In the genomic region with DNA sequence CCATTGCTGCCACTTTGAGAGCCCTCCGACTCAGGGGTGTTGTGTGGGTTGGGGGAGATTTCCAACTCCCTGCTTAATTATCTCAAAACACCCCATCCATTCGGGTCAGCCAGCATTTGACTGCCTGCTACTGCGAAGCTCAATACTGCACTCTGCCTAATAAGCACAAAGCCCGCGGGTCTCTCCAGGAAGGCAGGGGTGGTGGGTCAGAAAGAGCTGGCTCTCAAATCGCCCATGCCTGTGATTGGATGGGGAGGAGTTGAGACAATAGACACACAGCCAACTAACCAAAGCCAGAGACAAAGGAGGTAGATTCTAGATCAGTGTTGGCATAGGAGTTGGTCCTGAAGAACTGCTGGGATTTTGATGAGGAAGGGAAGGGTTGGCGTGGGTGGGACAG, we compare ENCODE assay signal across 10 cellular contexts. TPM values are rescaled to one million over a fixed set of nuclear protein-coding genes. Genes with fewer than 3 reads are reported as not detected.
DNase-seq lines count a peak whose midpoint lies in the region; ATAC-seq and TF ChIP-seq lines count a peak whose summit lies in the region.
"Had no signal": no experiment of that assay in that cellular context is flagged by ENCODE, and none has a peak within 500 bp of the region (broad histone marks: within the 10 kb centered on the region; RNA-seq: fewer than 3 reads in every experiment).

No MANE protein-coding gene starts in this region.

- no peak for TF ChIP-seq CTCF in right lobe of liver (IDR thresholded peaks at IDR 0.05)
- no peak for TF ChIP-seq CTCF in thoracic aorta (IDR thresholded peaks at IDR 0.05)
- TF ChIP-seq CTCF in GM13977 (IDR thresholded peaks at IDR 0.05; ENCODE audit: extremely low read depth, insufficient read depth, missing control alignments): no peak

- H3K9me3 Mint-ChIP-seq in activated CD4-positive, alpha-beta T cell treated with anti-CD3 and anti-CD28 coated beads for 36 hours (ENCODE audit: low read depth): no peaks in the 10 kb centered on the region

- peaks cover 0 to 51% (median 17%) of the 10 kb centered on the region in 4 donors for H3K4me1 ChIP-seq in right lobe of liver
- peaks cover 6 to 46% of the 10 kb centered on the region in 2 donors for H3K4me1 ChIP-seq in thoracic aorta (ENCODE audit: control insufficient read depth in 1 of 2, low read depth in 2 of 2)

- H3K27ac ChIP-seq in right lobe of liver (peak overlapping the region; percentile 83 to 89 (median 88)), thoracic aorta (peak overlapping the region; percentile 75 to 83)

- peaks cover 53% of the 10 kb centered on the region for H3K4me1 Mint-ChIP-seq in activated CD4-positive, alpha-beta T cell treated with anti-CD3 and anti-CD28 coated beads for 36 hours

- ATAC-seq in activated CD4-positive, alpha-beta T cell treated with anti-CD3 and anti-CD28 coated beads for 36 hours: no peak
- ATAC-seq in right lobe of liver (no peak), thoracic aorta (ENCODE audit: insufficient number of reproducible peaks, low FRiP score, low read depth) (no peak)

- peaks cover 14% of the 10 kb centered on the region for H3K36me3 Mint-ChIP-seq in activated CD4-positive, alpha-beta T cell treated with anti-CD3 and anti-CD28 coated beads for 36 hours (ENCODE audit: low read depth)

- H3K9me3 ChIP-seq in right lobe of liver: no peaks in the 10 kb centered on the region
- no peaks in the 10 kb centered on the region for H3K9me3 ChIP-seq in thoracic aorta

- no peak for TF ChIP-seq POLR2A in right lobe of liver (IDR thresholded peaks at IDR 0.05)

- CTCF ChIA-PET in activated CD4-positive, alpha-beta T cell treated with anti-CD3 and anti-CD28 coated beads for 36 hours (lab: Charles Lee): interaction anchor here (3.1 kb wide), 1 partner anchor 11 kb away, joined by 10 read pairs; no protein-coding TSS in a partner anchor

- H3K27me3 ChIP-seq in right lobe of liver (no peaks in the 10 kb centered on the region), thoracic aorta (replicated peaks; ENCODE audit: insufficient read depth) (no peaks in the 10 kb centered on the region)

- intact Hi-C loops in activated CD4-positive, alpha-beta T cell treated with anti-CD3 and anti-CD28 coated beads for 36 hours (cut with DNase I, micrococcal nuclease): loop anchor here in 1 of 2 experiments (2.0 kb wide), 1 partner anchor 97 kb away; no protein-coding TSS in a partner anchor
- intact Hi-C loops in right lobe of liver (cut with DNase I): no loop called here

- H3K36me3 ChIP-seq in right lobe of liver (peaks cover 0 to under 1% (median 0%) of the 10 kb centered on the region in 4 donors), thoracic aorta (peaks cover 2% of the 10 kb centered on the region)

- H3K4me3 ChIP-seq in right lobe of liver (no peak overlapping the region), thoracic aorta (no peak overlapping the region)

- POLR2A ChIA-PET in activated CD4-positive, alpha-beta T cell treated with anti-CD3 and anti-CD28 coated beads for 36 hours (lab: Charles Lee): no interaction called here

- peak; percentile 16 for DNase-seq in activated CD4-positive, alpha-beta T cell treated with anti-CD3 and anti-CD28 coated beads for 36 hours
- no peak for DNase-seq in activated CD4-positive, alpha-beta T cell treated with anti-CD3 and anti-CD28 coated beads, Interleukin-2, amount 50 U/mL, for 48 hours
- DNase-seq in astrocyte of the hippocampus (ENCODE audit: low read depth, low spot score) (peak; percentile 45), right lobe of liver (no peak), thoracic aorta (ENCODE audit: low spot score) (no peak), DMS53 treated with DMSO at 0.1 percent for 48 hours (lab: John Stamatoyannopoulos, UW; ENCODE audit: unreplicated experiment) (no peak), GM13977 (ENCODE audit: low spot score) (no peak)
- DNase-seq in activated CD8-positive, alpha-beta memory T cell treated with anti-CD3 and anti-CD28 coated beads, Interleukin-2, amount 50 U/mL, for 4 hours: no peak
- DNase-seq: NCI-H2029 treated with DMSO at 0.1 percent for 48 hours had no signal

- WGBS in right lobe of liver (ENCODE audit: insufficient coverage, low coverage, low lambda C conversion rate, missing lambda C conversion rate): 91% methylated on average over 7 of the region's 7 CpGs

- no peak overlapping the region for H3K4me3 Mint-ChIP-seq in activated CD4-positive, alpha-beta T cell treated with anti-CD3 and anti-CD28 coated beads for 36 hours

- H3K27ac Mint-ChIP-seq in activated CD4-positive, alpha-beta T cell treated with anti-CD3 and anti-CD28 coated beads for 36 hours: peak overlapping the region; percentile 79

- H3K27me3 Mint-ChIP-seq in activated CD4-positive, alpha-beta T cell treated with anti-CD3 and anti-CD28 coated beads for 36 hours: no peaks in the 10 kb centered on the region

- in situ Hi-C loops in GM13977 (cut with MboI; ENCODE audit: low pct_unique_long_range_greater_than_20kb, low sequenced_read_pairs, unreplicated experiment): no loop called here

RNA-seq across cellular contexts. Expression of gene XAF1, which starts 2.3 kb away (rescaled TPM):
- total RNA-seq in activated CD4-positive, alpha-beta T cell treated with anti-CD3 and anti-CD28 coated beads for 36 hours: 10 to 100 TPM; 47.7 to 48.6 TPM
- total RNA-seq in right lobe of liver: 10 to 100 TPM; 15.9 to 76.8 (median 42.7) TPM
- total RNA-seq in thoracic aorta: 10 to 100 TPM; 36.8 to 45.8 TPM
- total RNA-seq: A673 had no signal

RNA-seq across cellular contexts. Expression of gene FBXO39, which starts 22.4 kb away (rescaled TPM):
- total RNA-seq in activated CD4-positive, alpha-beta T cell treated with anti-CD3 and anti-CD28 coated beads for 36 hours: under 1 TPM; 0.19 to 0.27 TPM
- total RNA-seq in right lobe of liver (1 to 10 TPM in 1 of 6 experiments, under 1 TPM in 4, not detected in 1; 0.33 to 1.2 (median 0.49) TPM), thoracic aorta (under 1 TPM in 1 of 2 donors, not detected in 1; 0.49 TPM)
- total RNA-seq: A673 had no signal

RNA-seq across cellular contexts. Expression of gene SLC13A5, which starts 40.4 kb away (rescaled TPM):
- not detected for total RNA-seq in activated CD4-positive, alpha-beta T cell treated with anti-CD3 and anti-CD28 coated beads for 36 hours
- total RNA-seq in right lobe of liver: 100 to 1,000 TPM; 142 to 383 (median 264) TPM
- total RNA-seq in thoracic aorta: not detected
- total RNA-seq: A673 had no signal

Comparison
In these comparisons a context has a peak if more than half of its experiments do, and no peak if none do; other contexts are left out.
1. DNase-seq: peak in activated CD4-positive, alpha-beta T cell treated with anti-CD3 and anti-CD28 coated beads for 36 hours (single experiment) and astrocyte of the hippocampus (single experiment); none in activated CD4-positive, alpha-beta T cell treated with anti-CD3 and anti-CD28 coated beads, Interleukin-2, amount 50 U/mL, for 48 hours (0 of 2), right lobe of liver (0 of 3), thoracic aorta (single experiment), DMS53 treated with DMSO at 0.1 percent for 48 hours (single experiment), GM13977 (single experiment) and activated CD8-positive, alpha-beta memory T cell treated with anti-CD3 and anti-CD28 coated beads, Interleukin-2, amount 50 U/mL, for 4 hours (single experiment).
2. RNA of gene SLC13A5, which starts 40.4 kb away (total RNA-seq): 142 to 383 TPM in right lobe of liver; not detected in activated CD4-positive, alpha-beta T cell treated with anti-CD3 and anti-CD28 coated beads for 36 hours and not detected in thoracic aorta; every median in the first group is over 100 times any median in the second.